Comparison of ENCODE assay signal across 1 cellular context in the genomic region with DNA sequence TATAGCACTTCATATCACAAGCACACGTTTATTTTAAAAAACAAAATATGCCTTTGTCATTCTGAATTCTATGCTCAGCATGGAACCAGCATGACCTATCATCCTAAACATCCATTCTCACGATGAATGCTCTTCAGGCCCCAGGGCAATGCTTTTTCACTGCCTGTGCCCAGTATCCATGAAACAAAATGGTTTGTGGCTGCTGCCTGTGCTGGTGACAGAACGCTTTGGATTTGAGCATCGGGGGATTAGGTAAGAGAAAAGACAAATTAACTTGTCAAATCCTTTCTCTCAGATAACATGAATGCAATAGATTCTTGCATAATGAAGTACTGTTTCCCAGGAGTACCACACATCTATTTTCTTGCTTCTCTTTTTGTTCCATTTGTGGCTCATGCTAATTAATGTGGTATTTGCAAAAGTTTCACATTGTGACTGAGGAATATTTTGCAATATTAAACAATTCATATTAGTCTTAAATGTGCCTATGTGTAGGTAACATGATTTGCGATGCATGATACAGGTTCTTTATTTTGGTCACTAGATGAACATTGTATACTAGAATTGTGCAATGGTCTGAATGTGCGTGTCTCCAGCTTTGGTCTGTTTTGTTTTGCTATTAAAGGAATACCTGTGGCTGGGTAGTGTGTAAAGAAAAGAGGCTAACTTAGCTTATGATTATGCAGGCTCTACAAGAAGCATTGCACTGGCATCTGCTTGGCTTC.
TF ChIP-seq lines count a peak whose summit lies in the region.

No MANE protein-coding gene starts in this region.

TF ChIP-seq in K562, 482 proteins besides CTCF, POLR2A, EP300 and RAD21:
- peak; percentile 45; the same call in 1 of the 2 replicates for TF ChIP-seq CEBPB (tag; IDR thresholded peaks at IDR 0.05)
- TF ChIP-seq SPI1 (IDR thresholded peaks at IDR 0.05; ENCODE audit: borderline replicate concordance, low read depth, low read length), result no peak
